In genomic region chr3:30578986-30579579, GRCh38 we compare ENCODE assay signal across 14 cellular contexts. TPM values are rescaled to one million over a fixed set of nuclear protein-coding genes. Genes with fewer than 3 reads are reported as not detected.
DNase-seq lines count a peak whose midpoint lies in the region; ATAC-seq and TF ChIP-seq lines count a peak whose summit lies in the region.
"Had no signal": no experiment of that assay in that cellular context is flagged by ENCODE, and none has a peak within 500 bp of the region (broad histone marks: within the 10 kb centered on the region; RNA-seq: fewer than 3 reads in every experiment).

No MANE protein-coding gene starts in this region.

- no peak for TF ChIP-seq POLR2A in transverse colon (IDR thresholded peaks at IDR 0.05)

- H3K27ac ChIP-seq in transverse colon, result peak overlapping the region; percentile 30 to 67 (median 52)

- TF ChIP-seq CTCF in MCF 10A (IDR thresholded peaks at IDR 0.05; ENCODE audit: unreplicated experiment) (no peak), transverse colon (IDR thresholded peaks at IDR 0.05) (no peak)

- POLR2A ChIA-PET in MCF 10A (lab: Yijun Ruan, JAX), result interaction anchor here (0.6 to 2.6 kb wide), 11 partner anchors 11 to 1497 kb away, joined by 3 to 12 read pairs (median 6); partner anchors contain the start of gene TGFBR2

- BruUV-seq in MCF 10A (replicated peaks; lab: Mats Ljungman, UMichigan), result no TSS peak

- DNase-seq in MCF 10A (ENCODE audit: unreplicated experiment), result peak; percentile 57
- peak; percentile 21 for DNase-seq in kidney tubule cell (ENCODE audit: low spot score)
- no peak for DNase-seq in transverse colon
- no peak for DNase-seq in DMS79 (lab: John Stamatoyannopoulos, UW)
- DNase-seq in NCI-H510A (lab: John Stamatoyannopoulos, UW), result no peak
- no peak for DNase-seq in hepatic stellate cell (ENCODE audit: low spot score)
- DNase-seq: activated CD4-positive, alpha-beta T cell treated with anti-CD3 and anti-CD28 coated beads, Interleukin-2, amount 50 U/mL, for 4 hours; activated T-cell treated with anti-CD3 and anti-CD28 coated beads, Interleukin-2, amount 50 U/mL, for 1 hour; NCI-H1105 treated with DMSO at 0.1 percent for 48 hours; stimulated activated CD4-positive, alpha-beta T cell treated with anti-CD3 and anti-CD28 coated beads, Interleukin-2, amount 100 ng/mL, for 24 hours had no signal

- 59 to 74% methylated on average over 4 of the region's 4 CpGs for WGBS in transverse colon (ENCODE audit: low coverage in 1 of 2), 2 donors

- no peaks in the 10 kb centered on the region for H3K27me3 ChIP-seq in transverse colon

- peak; percentile 38 for ATAC-seq in GM19351 (IDR thresholded peaks at IDR 0.05; ENCODE audit: unreplicated experiment)

- no peaks in the 10 kb centered on the region for H3K27me3 Mint-ChIP-seq in MCF 10A (ENCODE audit: insufficient read depth, unreplicated experiment)
- H3K27me3 Mint-ChIP-seq: activated naive CD4-positive, alpha-beta T cell treated with anti-CD3 and anti-CD28 coated beads, Interleukin-2, amount 50 U/mL, for 24 hours had no signal

- in situ Hi-C loops in transverse colon (cut with MboI; ENCODE audit: low pct_ligation_motif_present in 1 of 4, low pct_unique_long_range_greater_than_20kb in 1 of 4, low sequenced_read_pairs in 3 of 4), result no loop called here

- peaks cover 20% of the 10 kb centered on the region for H3K4me1 Mint-ChIP-seq in MCF 10A (ENCODE audit: insufficient read depth, unreplicated experiment)

- H3K9me3 ChIP-seq in transverse colon, result no peaks in the 10 kb centered on the region

- CTCF ChIA-PET in MCF 10A (lab: Yijun Ruan, JAX), result interaction anchor here (0.6 to 0.7 kb wide), 5 partner anchors 8 to 143 kb away, joined by 3 read pairs; no protein-coding TSS in a partner anchor

- TF ChIP-seq EP300 in transverse colon (IDR thresholded peaks at IDR 0.05; ENCODE audit: low read depth), result no peak

- no peaks in the 10 kb centered on the region for H3K9me3 Mint-ChIP-seq in MCF 10A (ENCODE audit: unreplicated experiment)
- H3K9me3 Mint-ChIP-seq: mesothelial cell of epicardium had no signal

- H3K36me3 ChIP-seq in transverse colon, result no peaks in the 10 kb centered on the region

- no peak overlapping the region for H3K4me3 ChIP-seq in transverse colon

- no peak overlapping the region for H3K4me3 Mint-ChIP-seq in MCF 10A (ENCODE audit: unreplicated experiment)
- H3K4me3 Mint-ChIP-seq: activated naive CD4-positive, alpha-beta T cell treated with anti-CD3 and anti-CD28 coated beads, Interleukin-2, amount 50 U/mL, for 24 hours; brain; mesothelial cell of epicardium had no signal

- intact Hi-C loops in MCF 10A (cut with micrococcal nuclease) (no loop called here), transverse colon (cut with DNase I; ENCODE audit: low total_unique reads) (no loop called here)

- H3K4me1 ChIP-seq in transverse colon, result peaks cover 0 to 31% (median 13%) of the 10 kb centered on the region in 4 donors

- peak overlapping the region; percentile 70 for H3K27ac Mint-ChIP-seq in MCF 10A (ENCODE audit: low read depth, unreplicated experiment)
- H3K27ac Mint-ChIP-seq: mesothelial cell of epicardium had no signal

- no peaks in the 10 kb centered on the region for H3K36me3 Mint-ChIP-seq in MCF 10A (ENCODE audit: insufficient read depth, unreplicated experiment)
- H3K36me3 Mint-ChIP-seq: activated naive CD4-positive, alpha-beta T cell treated with anti-CD3 and anti-CD28 coated beads, Interleukin-2, amount 50 U/mL, for 24 hours; brain; mesothelial cell of epicardium had no signal

RNA-seq across cellular contexts. Expression of gene TGFBR2, which starts 27.3 kb away (rescaled TPM):
- 103 and 104 TPM in 2 replicates for total RNA-seq in MCF 10A (2022)
- 100 to 1,000 TPM in 2 of 4 donors, 10 to 100 TPM in 2; 63.2 to 179 (median 98.5) TPM for total RNA-seq in transverse colon

Comparison
In these comparisons a context has a peak if more than half of its experiments do, and no peak if none do; other contexts are left out.
1. DNase-seq: peak in MCF 10A (single experiment) and kidney tubule cell (single experiment); none in transverse colon (single experiment), DMS79 (single experiment), NCI-H510A (single experiment) and hepatic stellate cell (single experiment).